In genomic region chr19:30229524-30230174, GRCh38 we compare ENCODE assay signal across 12 cellular contexts.
DNase-seq lines count a peak whose midpoint lies in the region; ATAC-seq and TF ChIP-seq lines count a peak whose summit lies in the region.
"Had no signal": no experiment of that assay in that cellular context is flagged by ENCODE, and none has a peak within 500 bp of the region (broad histone marks: within the 10 kb centered on the region; RNA-seq: fewer than 3 reads in every experiment).

No MANE protein-coding gene starts in this region.

- H3K4me3 ChIP-seq in HUES48 (ENCODE audit: low read depth, low read length): peak overlapping the region; percentile 62; the same call in 1 of the 2 replicates
- H3K4me3 ChIP-seq in suprapubic skin: peak overlapping the region; percentile 64

- H3K4me3 Mint-ChIP-seq in stimulated activated effector memory CD8-positive, alpha-beta T cell treated with anti-CD3 and anti-CD28 coated beads, Interleukin-12 subunit alpha, Interleukin-12 subunit beta, amount 100 ng/mL, for 72 hours: no peak overlapping the region

- 47% methylated on average over 14 of the region's 14 CpGs for WGBS in suprapubic skin

- no peaks in the 10 kb centered on the region for H3K9me3 Mint-ChIP-seq in stimulated activated effector memory CD8-positive, alpha-beta T cell treated with anti-CD3 and anti-CD28 coated beads, Interleukin-12 subunit alpha, Interleukin-12 subunit beta, amount 100 ng/mL, for 72 hours

- H3K9ac ChIP-seq in HUES48 (ENCODE audit: low read depth, low read length): no peak overlapping the region
- H3K9ac ChIP-seq: parathyroid adenoma had no signal

- peaks cover 19% of the 10 kb centered on the region for H3K4me1 Mint-ChIP-seq in stimulated activated effector memory CD8-positive, alpha-beta T cell treated with anti-CD3 and anti-CD28 coated beads, Interleukin-12 subunit alpha, Interleukin-12 subunit beta, amount 100 ng/mL, for 72 hours

- no peak for ATAC-seq in stimulated activated effector memory CD8-positive, alpha-beta T cell treated with anti-CD3 and anti-CD28 coated beads, Interleukin-12 subunit alpha, Interleukin-12 subunit beta, amount 100 ng/mL, for 72 hours
- no peak for ATAC-seq in HG03354 (IDR thresholded peaks at IDR 0.05; ENCODE audit: poor library complexity, severe bottlenecking, unreplicated experiment)
- ATAC-seq: PC-3 had no signal

- no peak for TF ChIP-seq CTCF in suprapubic skin (IDR thresholded peaks at IDR 0.05)

- no peak overlapping the region for H3K27ac ChIP-seq in HUES48 (ENCODE audit: low read depth, low read length)
- H3K27ac ChIP-seq in suprapubic skin: no peak overlapping the region
- H3K27ac ChIP-seq: parathyroid adenoma had no signal

- TF ChIP-seq POLR2A in suprapubic skin (IDR thresholded peaks at IDR 0.05): no peak

- no peak for TF ChIP-seq EP300 in suprapubic skin (IDR thresholded peaks at IDR 0.05)

- H3K27me3 ChIP-seq in HUES48 (ENCODE audit: control insufficient read depth, insufficient read depth, low read length) (peaks cover 72% of the 10 kb centered on the region), suprapubic skin (peaks cover 70% of the 10 kb centered on the region)

- H3K4me1 ChIP-seq in HUES48 (ENCODE audit: control insufficient read depth, insufficient read depth, low read length) (peaks cover 27% of the 10 kb centered on the region), suprapubic skin (peaks cover 43% of the 10 kb centered on the region)

- peaks cover 6% of the 10 kb centered on the region for H3K36me3 Mint-ChIP-seq in stimulated activated effector memory CD8-positive, alpha-beta T cell treated with anti-CD3 and anti-CD28 coated beads, Interleukin-12 subunit alpha, Interleukin-12 subunit beta, amount 100 ng/mL, for 72 hours

- no peak overlapping the region for H3K27ac Mint-ChIP-seq in stimulated activated effector memory CD8-positive, alpha-beta T cell treated with anti-CD3 and anti-CD28 coated beads, Interleukin-12 subunit alpha, Interleukin-12 subunit beta, amount 100 ng/mL, for 72 hours

- DNase-seq in astrocyte of the hippocampus (ENCODE audit: low read depth, low spot score) (peak; percentile 51), iPS-NIHi7 (ENCODE audit: extremely low spot score) (peak; percentile 48), suprapubic skin (ENCODE audit: low spot score in 2 of 2) (no peak)
- no peak for DNase-seq in stimulated activated effector memory CD8-positive, alpha-beta T cell treated with anti-CD3 and anti-CD28 coated beads, Interleukin-12 subunit alpha, Interleukin-12 subunit beta, amount 100 ng/mL, for 72 hours (ENCODE audit: low spot score in 2 of 2)
- no peak for DNase-seq in stimulated activated CD4-positive, alpha-beta T cell treated with anti-CD3 and anti-CD28 coated beads, Interleukin-2, amount 100 ng/mL, for 24 hours
- DNase-seq: DMS53, NCI-H2029, PC-3 had no signal

- H3K9me3 ChIP-seq in HUES48 (ENCODE audit: control insufficient read depth, insufficient read depth, low read length) (no peaks in the 10 kb centered on the region), suprapubic skin (no peaks in the 10 kb centered on the region)
- H3K9me3 ChIP-seq: upper lobe of left lung had no signal

- no peaks in the 10 kb centered on the region for H3K36me3 ChIP-seq in HUES48 (ENCODE audit: control insufficient read depth, insufficient read depth, low read length)
- no peaks in the 10 kb centered on the region for H3K36me3 ChIP-seq in suprapubic skin
- H3K36me3 ChIP-seq: upper lobe of left lung had no signal

Comparison
In these comparisons a context has a peak if more than half of its experiments do, and no peak if none do; other contexts are left out.
1. DNase-seq: peak in astrocyte of the hippocampus (single experiment) and iPS-NIHi7 (single experiment); none in suprapubic skin (0 of 2), stimulated activated effector memory CD8-positive, alpha-beta T cell treated with anti-CD3 and anti-CD28 coated beads, Interleukin-12 subunit alpha, Interleukin-12 subunit beta, amount 100 ng/mL, for 72 hours (0 of 2) and stimulated activated CD4-positive, alpha-beta T cell treated with anti-CD3 and anti-CD28 coated beads, Interleukin-2, amount 100 ng/mL, for 24 hours (0 of 2).